ENCODE assay signal across 36 cellular contexts in genomic region chr6:61640463-61640862, GRCh38.
"Had no signal": no experiment of that assay in that cellular context is flagged by ENCODE, and none has a peak within 500 bp of the region (broad histone marks: within the 10 kb centered on the region; RNA-seq: fewer than 3 reads in every experiment).

No MANE protein-coding gene starts in this region.

- H3K27ac ChIP-seq: KMS-11 had no signal

- H3K9me3 ChIP-seq: MG63 had no signal

- DNase-seq: Karpas-422, Kasumi-1, KG1, MG63, MM.1S, MV-4-11, NCI-H1048, NCI-H1092, NCI-H1092 treated with DMSO at 0.1 percent for 48 hours, NCI-H1105, NCI-H1105 treated with DMSO at 0.1 percent for 48 hours, NCI-H1417, NCI-H1417 treated with DMSO at 0.1 percent for 48 hours, NCI-H1436, NCI-H1436 treated with DMSO at 0.1 percent for 48 hours, NCI-H146, NCI-H1694, NCI-H1694 treated with DMSO at 0.1 percent for 48 hours, NCI-H187, NCI-H187 treated with DMSO at 0.1 percent for 48 hours, NCI-H1930, NCI-H2029, NCI-H2029 treated with DMSO at 0.1 percent for 48 hours, NCI-H2081, NCI-H2081 treated with DMSO at 0.1 percent for 48 hours, NCI-H2107, NCI-H2171, NCI-H2171 treated with DMSO at 0.1 percent for 48 hours, NCI-H2227 treated with DMSO at 0.1 percent for 48 hours, NCI-H226, NCI-H345, NCI-H446, NCI-H446 treated with DMSO at 0.1 percent for 48 hours, NCI-H510A, NCI-H510A treated with DMSO at 0.1 percent for 48 hours had no signal

- H3K4me2 ChIP-seq: KMS-11 had no signal

- H3K4me3 ChIP-seq: MG63 had no signal

- H3K36me3 ChIP-seq: MG63 had no signal

- H3K27me3 ChIP-seq: MG63 had no signal

- H3K9ac ChIP-seq: KMS-11 had no signal
